Comparison of ENCODE assay signal across 21 cellular contexts in genomic region chr20:58513580-58514285, GRCh38. TPM values are rescaled to one million over a fixed set of nuclear protein-coding genes. Genes with fewer than 3 reads are reported as not detected.
A peak's percentile ranks its signal among the peaks of the same experiment; 100 is the strongest.
DNase-seq lines count a peak whose midpoint lies in the region; ATAC-seq and TF ChIP-seq lines count a peak whose summit lies in the region.
"Had no signal": no experiment of that assay in that cellular context is flagged by ENCODE, and none has a peak within 500 bp of the region (broad histone marks: within the 10 kb centered on the region; RNA-seq: fewer than 3 reads in every experiment).

No MANE protein-coding gene starts in this region.

- H3K9me3 ChIP-seq in NT2/D1 (ENCODE audit: insufficient read depth, low read length) (peaks cover 12% of the 10 kb centered on the region; the same call in 1 of the 2 replicates), osteoblast (ENCODE audit: low read depth, low read length) (no peaks in the 10 kb centered on the region), SJCRH30 (replicated peaks) (no peaks in the 10 kb centered on the region)
- H3K9me3 ChIP-seq: gastroesophageal sphincter, tibial artery had no signal

- peak overlapping the region; percentile 76 for H3K9ac ChIP-seq in NT2/D1 (ENCODE audit: insufficient read length, low read depth)

- peak overlapping the region; percentile 32 for H3K27ac ChIP-seq in osteoblast (ENCODE audit: low read depth, low read length)
- no peak overlapping the region for H3K27ac ChIP-seq in SJCRH30
- H3K27ac ChIP-seq: gastroesophageal sphincter, VCaP had no signal

- DNase-seq in AG10803 (ENCODE audit: low read depth) (no peak), NT2/D1 (ENCODE audit: low read depth, low spot score) (no peak), fibroblast of mammary gland (ENCODE audit: low read depth) (no peak), osteoblast (ENCODE audit: insufficient read length, low spot score, missing footprints) (no peak), NCI-H187 treated with DMSO at 0.1 percent for 48 hours (lab: John Stamatoyannopoulos, UW) (no peak), SJCRH30 (no peak), HCEC 1CT (no peak)
- DNase-seq: activated CD8-positive, alpha-beta T cell treated with anti-CD3 and anti-CD28 coated beads for 36 hours; activated T-cell treated with anti-CD3 and anti-CD28 coated beads, Interleukin-2, amount 50 U/mL, for 4 hours; dermis blood vessel endothelial cell; DND-41; erythroblast; NCI-H1105; NCI-H526; SIG-M5; stimulated activated naive CD4-positive, alpha-beta T cell had no signal

- H3K4me1 ChIP-seq in NT2/D1 (ENCODE audit: insufficient read depth, insufficient read length) (peaks cover 7% of the 10 kb centered on the region), osteoblast (ENCODE audit: insufficient read depth, low read length) (peaks cover 52% of the 10 kb centered on the region), SJCRH30 (no peaks in the 10 kb centered on the region)

- ATAC-seq in GM18511 (IDR thresholded peaks at IDR 0.05; ENCODE audit: unreplicated experiment): no peak
- ATAC-seq: activated CD8-positive, alpha-beta T cell treated with anti-CD3 and anti-CD28 coated beads for 36 hours; activated naive CD4-positive, alpha-beta T cell treated with anti-CD3 and anti-CD28 coated beads, Interleukin-2, amount 50 U/mL, for 72 hours; activated T-cell treated with anti-CD3 and anti-CD28 coated beads, Interleukin-2, amount 50 U/mL, for 4 hours; gastroesophageal sphincter had no signal

- peak overlapping the region; percentile 96 for H3K4me2 ChIP-seq in osteoblast (ENCODE audit: insufficient read depth, low read length)

- TF ChIP-seq CTCF in AG10803 (conservative IDR thresholded peaks at IDR 0.05; ENCODE audit: low read length) (no peak), fibroblast of mammary gland (conservative IDR thresholded peaks at IDR 0.05; ENCODE audit: control insufficient read depth, insufficient read depth, low read depth, low read length) (no peak), osteoblast (IDR thresholded peaks at IDR 0.05; ENCODE audit: extremely low read depth, low read depth, low read length) (no peak)

- H3K36me3 ChIP-seq in NT2/D1 (ENCODE audit: insufficient read depth, insufficient read length, low read length) (no peaks in the 10 kb centered on the region), osteoblast (ENCODE audit: insufficient read depth, low read length) (peaks cover 8% of the 10 kb centered on the region), SJCRH30 (no peaks in the 10 kb centered on the region)
- H3K36me3 ChIP-seq: gastroesophageal sphincter, tibial artery had no signal

- H4K20me1 ChIP-seq in osteoblast (ENCODE audit: insufficient read depth, low read length): peaks cover 22% of the 10 kb centered on the region

- peaks cover 67% of the 10 kb centered on the region for H3K27me3 ChIP-seq in NT2/D1 (ENCODE audit: insufficient read depth, insufficient read length)
- no peaks in the 10 kb centered on the region for H3K27me3 ChIP-seq in osteoblast (ENCODE audit: insufficient read depth, low read length)
- peaks cover 11% of the 10 kb centered on the region; the same call in 1 of the 2 replicates for H3K27me3 ChIP-seq in SJCRH30

- H2AFZ ChIP-seq in osteoblast (ENCODE audit: low read length): no peak overlapping the region

- H3K79me2 ChIP-seq in osteoblast (ENCODE audit: insufficient read depth, low read length): peaks cover 88% of the 10 kb centered on the region

- H3K4me3 ChIP-seq in AG10803 (ENCODE audit: low read length) (peak overlapping the region; percentile 71), NT2/D1 (ENCODE audit: insufficient read length, low read depth) (peak overlapping the region; percentile 71), fibroblast of mammary gland (ENCODE audit: control insufficient read depth, low read depth, low read length) (peak overlapping the region; percentile 62), osteoblast (ENCODE audit: insufficient read depth, low read length) (peak overlapping the region; percentile 79), SJCRH30 (no peak overlapping the region)

RNA-seq across cellular contexts. Expression of gene APCDD1L, which starts 1.5 kb away (rescaled TPM):
- total RNA-seq in osteoblast: 16.3 and 16.5 TPM in 2 replicates
- total RNA-seq in SJCRH30 (2014; rRNA removed; shearing (Covaris generic)): 0.05 TPM in 1 of 2 replicates, not detected in the other
- total RNA-seq: activated CD8-positive, alpha-beta T cell treated with anti-CD3 and anti-CD28 coated beads for 36 hours; activated naive CD4-positive, alpha-beta T cell treated with anti-CD3 and anti-CD28 coated beads, Interleukin-2, amount 50 U/mL, for 72 hours; activated T-cell treated with anti-CD3 and anti-CD28 coated beads, Interleukin-2, amount 50 U/mL, for 4 hours had no signal

Comparison
In these comparisons a context has a peak if more than half of its experiments do, and no peak if none do; other contexts are left out.
1. RNA of gene APCDD1L, which starts 1.5 kb away (total RNA-seq): 16.3 to 16.5 TPM in osteoblast; 0.05 TPM in SJCRH30; every median in the first group is over 10 times any median in the second.